In genomic region chr3:77687545-77687944, GRCh38 we compare ENCODE assay signal across 29 cellular contexts.
"Had no signal": no experiment of that assay in that cellular context is flagged by ENCODE, and none has a peak within 500 bp of the region (broad histone marks: within the 10 kb centered on the region; RNA-seq: fewer than 3 reads in every experiment).

No MANE protein-coding gene starts in this region.

- H3K27me3 Mint-ChIP-seq: memory B cell; naive B cell; natural killer cell treated with Interleukin-12 subunit alpha and Interleukin-12 subunit beta and Interleukin-15 and Interleukin-18, amount 100 ng/mL, for 72 hours; stimulated activated memory B cell treated with anti-CD40 and anti-IgM and Interleukin-4, amounts not matched to agents 10 μg/mL and 1 μg/mL and 100 μg/mL, for 72 hours; type B pancreatic cell had no signal

- H3K4me1 Mint-ChIP-seq: memory B cell; naive B cell; stimulated activated memory B cell treated with anti-CD40 and anti-IgM and Interleukin-4, amounts not matched to agents 10 μg/mL and 1 μg/mL and 100 μg/mL, for 72 hours had no signal

- H3K4me1 ChIP-seq: esophagus squamous epithelium, psoas muscle, spleen, testis, tibial artery had no signal

- H3K4me3 Mint-ChIP-seq: memory B cell; mesothelial cell of epicardium; naive B cell; natural killer cell treated with Interleukin-12 subunit alpha and Interleukin-12 subunit beta and Interleukin-15 and Interleukin-18, amount 100 ng/mL, for 72 hours; stimulated activated memory B cell treated with anti-CD40 and anti-IgM and Interleukin-4, amounts not matched to agents 10 μg/mL and 1 μg/mL and 100 μg/mL, for 72 hours; type B pancreatic cell had no signal

- H3K27ac Mint-ChIP-seq: memory B cell; mesothelial cell of epicardium; naive B cell; natural killer cell treated with Interleukin-12 subunit alpha and Interleukin-12 subunit beta and Interleukin-15 and Interleukin-18, amount 100 ng/mL, for 72 hours; stimulated activated memory B cell treated with anti-CD40 and anti-IgM and Interleukin-4, amounts not matched to agents 10 μg/mL and 1 μg/mL and 100 μg/mL, for 72 hours; type B pancreatic cell had no signal

- H3K27ac ChIP-seq: coronary artery, esophagus squamous epithelium, ovary, psoas muscle, skin epidermis, spleen, testis, tibial artery had no signal

- H3K4me3 ChIP-seq: coronary artery, esophagus squamous epithelium, lung, mucosa of descending colon, ovary, psoas muscle, skin epidermis, spleen, testis, tibial artery had no signal

- H3K27me3 ChIP-seq: esophagus squamous epithelium, ovary, spleen, testis, tibial artery had no signal

- ATAC-seq: left lobe of liver; mucosa of descending colon; natural killer cell treated with Interleukin-12 subunit alpha and Interleukin-12 subunit beta and Interleukin-15 and Interleukin-18, amount 100 ng/mL, for 72 hours; psoas muscle; right cardiac atrium; stimulated activated memory B cell treated with anti-CD40 and anti-IgM and Interleukin-4, amounts not matched to agents 10 μg/mL and 1 μg/mL and 100 μg/mL, for 72 hours; stimulated activated naive CD8-positive, alpha-beta T cell treated with anti-CD3 and anti-CD28 coated beads, Interleukin-15, Interleukin-2, amounts not matched to agents 100 U/mL and 50 U/mL, for 24 hours had no signal

- H3K36me3 Mint-ChIP-seq: memory B cell; naive B cell; stimulated activated memory B cell treated with anti-CD40 and anti-IgM and Interleukin-4, amounts not matched to agents 10 μg/mL and 1 μg/mL and 100 μg/mL, for 72 hours had no signal

- DNase-seq: dermis blood vessel endothelial cell; effector memory CD4-positive, alpha-beta T cell; erythroblast; esophagus squamous epithelium; foreskin melanocyte; hypothalamus; kidney; mucosa of descending colon; naive B cell; occipital lobe; ovary; posterior cingulate gyrus; psoas muscle; right cardiac atrium; spleen; stimulated activated CD4-positive, alpha-beta T cell treated with anti-CD3 and anti-CD28 coated beads, Interleukin-4, amount 100 ng/mL, for 4 hours; stimulated activated naive CD8-positive, alpha-beta T cell treated with anti-CD3 and anti-CD28 coated beads, Interleukin-15, Interleukin-2, amounts not matched to agents 100 U/mL and 50 U/mL, for 24 hours; substantia nigra; testis; tibial artery had no signal

- H3K36me3 ChIP-seq: esophagus squamous epithelium, ovary, spleen, tibial artery had no signal

- H3K9me3 ChIP-seq: ovary, testis had no signal
